1 cellular context compared by ENCODE assay signal in genomic region chr10:5862360-5862929, GRCh38.
TF ChIP-seq lines count a peak whose summit lies in the region.

No MANE protein-coding gene starts in this region.

TF ChIP-seq in GM23338, 12 proteins besides CTCF, POLR2A, EP300 and RAD21 (continued from another document):
- TF ChIP-seq ZNF462 (CRISPR knock-in tag; IDR thresholded peaks at IDR 0.05): no peak
- no peak for TF ChIP-seq ZNF331 (CRISPR knock-in tag; IDR thresholded peaks at IDR 0.05; ENCODE audit: low read depth)
- TF ChIP-seq JUNB (IDR thresholded peaks at IDR 0.05; ENCODE audit: unreplicated experiment): no peak
- no peak for TF ChIP-seq POLR2AphosphoS5 (IDR thresholded peaks at IDR 0.05; ENCODE audit: low read depth)
- TF ChIP-seq CREB1 (CRISPR knock-in tag; IDR thresholded peaks at IDR 0.05; ENCODE audit: low read depth): no peak
- no peak for TF ChIP-seq ETS1 (IDR thresholded peaks at IDR 0.05)
